In the genomic region with DNA sequence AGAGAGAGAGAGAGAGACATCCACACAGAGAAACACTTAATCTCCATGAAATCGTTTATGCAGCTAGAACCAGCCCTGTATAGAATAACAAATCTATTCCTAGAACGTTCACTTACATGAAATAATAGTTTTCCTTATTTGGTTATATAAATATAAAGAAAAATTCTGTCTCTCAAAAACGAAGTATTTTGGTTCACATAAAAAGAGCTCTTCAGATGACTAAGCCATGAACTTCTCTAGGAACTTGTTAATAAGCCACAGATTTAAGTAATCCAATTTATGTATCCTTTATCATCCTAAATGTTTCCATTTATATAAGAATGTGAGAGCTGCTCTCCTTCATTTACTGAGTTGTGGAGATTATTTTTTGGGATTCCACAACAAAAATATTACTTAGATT, we compare ENCODE assay signal across 14 cellular contexts.
DNase-seq lines count a peak whose midpoint lies in the region; ATAC-seq and TF ChIP-seq lines count a peak whose summit lies in the region.
"Had no signal": no experiment of that assay in that cellular context is flagged by ENCODE, and none has a peak within 500 bp of the region (broad histone marks: within the 10 kb centered on the region; RNA-seq: fewer than 3 reads in every experiment).

No MANE protein-coding gene starts in this region.

- ATAC-seq in stimulated activated memory B cell treated with anti-CD40 and anti-IgM and Interleukin-4, amounts not matched to agents 10 μg/mL and 1 μg/mL and 100 μg/mL, for 72 hours, result no peak
- ATAC-seq in mucosa of descending colon, result no peak

- no peak for TF ChIP-seq CTCF in A673 (conservative IDR thresholded peaks at IDR 0.05; ENCODE audit: low read depth, low read length)
- TF ChIP-seq CTCF in SU-DHL-6 (IDR thresholded peaks at IDR 0.05; ENCODE audit: insufficient read depth, low read length, poor library complexity, severe bottlenecking), result no peak
- no peak for TF ChIP-seq CTCF in fibroblast of lung (conservative IDR thresholded peaks at IDR 0.05 in 1 of 2, IDR thresholded peaks at IDR 0.05 in 1 of 2; ENCODE audit: low read depth in 1 of 2, low read length in 2 of 2)
- TF ChIP-seq CTCF in mucosa of descending colon (IDR thresholded peaks at IDR 0.05), result no peak

- H3K9me3 ChIP-seq in A673 (ENCODE audit: low read depth, low read length, poor library complexity, severe bottlenecking) (no peaks in the 10 kb centered on the region), SU-DHL-6 (ENCODE audit: insufficient read depth, low read length) (no peaks in the 10 kb centered on the region), fibroblast of lung (ENCODE audit: control insufficient read depth, insufficient read depth, low read depth, low read length) (no peaks in the 10 kb centered on the region), mucosa of descending colon (peaks cover 14% of the 10 kb centered on the region)
- H3K9me3 ChIP-seq: BLaER1 treated with 17β-estradiol and CSF1 and Interleukin-3, amounts not matched to agents 10 nM and 100 nM had no signal

- H2AFZ ChIP-seq in SU-DHL-6 (ENCODE audit: low read depth, low read length, severe bottlenecking) (peak overlapping the region; percentile 48), fibroblast of lung (ENCODE audit: low read length) (no peak overlapping the region)

- H4K20me1 ChIP-seq in SU-DHL-6 (ENCODE audit: low read depth, low read length), result no peaks in the 10 kb centered on the region
- no peaks in the 10 kb centered on the region for H4K20me1 ChIP-seq in fibroblast of lung (ENCODE audit: control insufficient read depth, extremely low read depth, insufficient read depth, low read length)
- H4K20me1 ChIP-seq: BLaER1 treated with 17β-estradiol and CSF1 and Interleukin-3, amounts not matched to agents 10 nM and 100 nM had no signal

- DNase-seq in A673 (ENCODE audit: low spot score), result peak; percentile 52
- peak; percentile 6 for DNase-seq in GM03348 (ENCODE audit: low spot score)
- DNase-seq in fibroblast of lung (ENCODE audit: low read depth in 2 of 2), result peak; percentile 12 to 15
- DNase-seq in NCI-H1417 (lab: John Stamatoyannopoulos, UW), result no peak
- DNase-seq in stimulated activated CD4-positive, alpha-beta T cell treated with anti-CD3 and anti-CD28 coated beads, Interleukin-15, amount 100 ng/mL, for 24 hours, result no peak
- DNase-seq in mucosa of descending colon, result no peak
- DNase-seq: 8988T; ACHN; CD4-positive, CD25-positive, alpha-beta regulatory T cell; DMS53; HCEC 1CT had no signal

- H3K27ac ChIP-seq in A673 (ENCODE audit: low read depth, low read length, poor library complexity, severe bottlenecking) (no peak overlapping the region), SU-DHL-6 (ENCODE audit: low read depth, low read length) (no peak overlapping the region), fibroblast of lung (ENCODE audit: insufficient read depth, low read length) (no peak overlapping the region)
- H3K27ac ChIP-seq: BLaER1 treated with 17β-estradiol and CSF1 and Interleukin-3, amounts not matched to agents 10 nM and 100 nM had no signal

- H3F3A ChIP-seq in SU-DHL-6 (ENCODE audit: insufficient read depth), result no peaks in the 10 kb centered on the region

- no peak overlapping the region for H3K4me2 ChIP-seq in SU-DHL-6 (ENCODE audit: low read depth, low read length, poor library complexity, severe bottlenecking)
- H3K4me2 ChIP-seq in fibroblast of lung (ENCODE audit: extremely low read depth, insufficient read depth, low read length), result no peak overlapping the region
- H3K4me2 ChIP-seq: BLaER1 treated with 17β-estradiol and CSF1 and Interleukin-3, amounts not matched to agents 10 nM and 100 nM had no signal

- H3K9ac ChIP-seq in SU-DHL-6 (ENCODE audit: low read length) (no peak overlapping the region), fibroblast of lung (ENCODE audit: insufficient read depth, low read length) (no peak overlapping the region)
- H3K9ac ChIP-seq: BLaER1 treated with 17β-estradiol and CSF1 and Interleukin-3, amounts not matched to agents 10 nM and 100 nM had no signal

- peaks cover 6% of the 10 kb centered on the region for H3K9me3 Mint-ChIP-seq in stimulated activated memory B cell treated with anti-CD40 and anti-IgM and Interleukin-4, amounts not matched to agents 10 μg/mL and 1 μg/mL and 100 μg/mL, for 72 hours

- no peaks in the 10 kb centered on the region for H3K36me3 ChIP-seq in A673 (ENCODE audit: insufficient read depth, low read length, poor library complexity, severe bottlenecking)
- H3K36me3 ChIP-seq in SU-DHL-6 (ENCODE audit: low read length), result peaks cover 2% of the 10 kb centered on the region; the same call in 1 of the 2 replicates
- H3K36me3 ChIP-seq in fibroblast of lung (ENCODE audit: control insufficient read depth, insufficient read depth, low read length), result no peaks in the 10 kb centered on the region
- no peaks in the 10 kb centered on the region for H3K36me3 ChIP-seq in mucosa of descending colon (ENCODE audit: low read depth)
- H3K36me3 ChIP-seq: BLaER1 treated with 17β-estradiol and CSF1 and Interleukin-3, amounts not matched to agents 10 nM and 100 nM had no signal

- intact Hi-C loops in A673 (cut with micrococcal nuclease; ENCODE audit: unreplicated experiment), result no loop called here
- intact Hi-C loops in mucosa of descending colon (cut with DNase I, micrococcal nuclease), result no loop called here

- H3K36me3 Mint-ChIP-seq in stimulated activated memory B cell treated with anti-CD40 and anti-IgM and Interleukin-4, amounts not matched to agents 10 μg/mL and 1 μg/mL and 100 μg/mL, for 72 hours, result no peaks in the 10 kb centered on the region
- H3K36me3 Mint-ChIP-seq: CD4-positive, CD25-positive, alpha-beta regulatory T cell had no signal

- no peak overlapping the region for H3K27ac Mint-ChIP-seq in stimulated activated memory B cell treated with anti-CD40 and anti-IgM and Interleukin-4, amounts not matched to agents 10 μg/mL and 1 μg/mL and 100 μg/mL, for 72 hours
- H3K27ac Mint-ChIP-seq: CD4-positive, CD25-positive, alpha-beta regulatory T cell had no signal

- H3K27me3 ChIP-seq in A673 (replicated peaks; ENCODE audit: insufficient read depth, low read depth, low read length, poor library complexity) (no peaks in the 10 kb centered on the region), SU-DHL-6 (ENCODE audit: low read length) (no peaks in the 10 kb centered on the region), fibroblast of lung (ENCODE audit: control insufficient read depth, insufficient read depth, low read length) (no peaks in the 10 kb centered on the region)
- H3K27me3 ChIP-seq: BLaER1 treated with 17β-estradiol and CSF1 and Interleukin-3, amounts not matched to agents 10 nM and 100 nM had no signal

- CTCF ChIA-PET in A673 (lab: Charles Lee), result no interaction called here

- no peaks in the 10 kb centered on the region for H3K9me2 ChIP-seq in SU-DHL-6 (replicated peaks; ENCODE audit: insufficient read depth, low read length)

- H3K4me3 ChIP-seq in A673 (ENCODE audit: low read depth, low read length, poor library complexity, severe bottlenecking) (no peak overlapping the region), SU-DHL-6 (ENCODE audit: insufficient read depth, low read length, poor library complexity, severe bottlenecking) (no peak overlapping the region), fibroblast of lung (replicated peaks in 1 of 4; ENCODE audit: control extremely low read depth in 1 of 4, insufficient read depth in 1 of 4, low read depth in 3 of 4, low read length in 4 of 4) (no peak overlapping the region), mucosa of descending colon (no peak overlapping the region)
- H3K4me3 ChIP-seq: BLaER1 treated with 17β-estradiol and CSF1 and Interleukin-3, amounts not matched to agents 10 nM and 100 nM had no signal

- no TSS peak for BruUV-seq in A673 (replicated peaks; lab: Mats Ljungman, UMichigan)

- no peaks in the 10 kb centered on the region for H3K27me3 Mint-ChIP-seq in stimulated activated memory B cell treated with anti-CD40 and anti-IgM and Interleukin-4, amounts not matched to agents 10 μg/mL and 1 μg/mL and 100 μg/mL, for 72 hours
- H3K27me3 Mint-ChIP-seq: CD4-positive, CD25-positive, alpha-beta regulatory T cell had no signal

- H3K4me3 Mint-ChIP-seq in stimulated activated memory B cell treated with anti-CD40 and anti-IgM and Interleukin-4, amounts not matched to agents 10 μg/mL and 1 μg/mL and 100 μg/mL, for 72 hours, result no peak overlapping the region
- H3K4me3 Mint-ChIP-seq: CD4-positive, CD25-positive, alpha-beta regulatory T cell had no signal

- H3K79me2 ChIP-seq in SU-DHL-6 (ENCODE audit: insufficient read depth, low read length) (no peaks in the 10 kb centered on the region), fibroblast of lung (ENCODE audit: control insufficient read depth, insufficient read depth, low read length) (no peaks in the 10 kb centered on the region)

- H3K4me1 Mint-ChIP-seq in stimulated activated memory B cell treated with anti-CD40 and anti-IgM and Interleukin-4, amounts not matched to agents 10 μg/mL and 1 μg/mL and 100 μg/mL, for 72 hours, result no peaks in the 10 kb centered on the region
- H3K4me1 Mint-ChIP-seq: CD4-positive, CD25-positive, alpha-beta regulatory T cell had no signal

- H3K4me1 ChIP-seq in A673 (ENCODE audit: insufficient read depth, low read length, poor library complexity, severe bottlenecking) (peaks cover 7% of the 10 kb centered on the region), fibroblast of lung (ENCODE audit: control insufficient read depth, extremely low read depth, insufficient read depth, low read length) (no peaks in the 10 kb centered on the region), mucosa of descending colon (ENCODE audit: low read depth) (no peaks in the 10 kb centered on the region)
- H3K4me1 ChIP-seq: BLaER1 treated with 17β-estradiol and CSF1 and Interleukin-3, amounts not matched to agents 10 nM and 100 nM had no signal

- POLR2A ChIA-PET in A673 (lab: Charles Lee; ENCODE audit: low non-redundant PET), result no interaction called here

Comparison
In these comparisons a context has a peak if more than half of its experiments do, and no peak if none do; other contexts are left out.
1. DNase-seq: peak in A673 (single experiment), GM03348 (single experiment) and fibroblast of lung (2 of 2); none in NCI-H1417 (0 of 3), stimulated activated CD4-positive, alpha-beta T cell treated with anti-CD3 and anti-CD28 coated beads, Interleukin-15, amount 100 ng/mL, for 24 hours (single experiment) and mucosa of descending colon (0 of 3).